ENCODE assay signal across 9 cellular contexts in the genomic region with DNA sequence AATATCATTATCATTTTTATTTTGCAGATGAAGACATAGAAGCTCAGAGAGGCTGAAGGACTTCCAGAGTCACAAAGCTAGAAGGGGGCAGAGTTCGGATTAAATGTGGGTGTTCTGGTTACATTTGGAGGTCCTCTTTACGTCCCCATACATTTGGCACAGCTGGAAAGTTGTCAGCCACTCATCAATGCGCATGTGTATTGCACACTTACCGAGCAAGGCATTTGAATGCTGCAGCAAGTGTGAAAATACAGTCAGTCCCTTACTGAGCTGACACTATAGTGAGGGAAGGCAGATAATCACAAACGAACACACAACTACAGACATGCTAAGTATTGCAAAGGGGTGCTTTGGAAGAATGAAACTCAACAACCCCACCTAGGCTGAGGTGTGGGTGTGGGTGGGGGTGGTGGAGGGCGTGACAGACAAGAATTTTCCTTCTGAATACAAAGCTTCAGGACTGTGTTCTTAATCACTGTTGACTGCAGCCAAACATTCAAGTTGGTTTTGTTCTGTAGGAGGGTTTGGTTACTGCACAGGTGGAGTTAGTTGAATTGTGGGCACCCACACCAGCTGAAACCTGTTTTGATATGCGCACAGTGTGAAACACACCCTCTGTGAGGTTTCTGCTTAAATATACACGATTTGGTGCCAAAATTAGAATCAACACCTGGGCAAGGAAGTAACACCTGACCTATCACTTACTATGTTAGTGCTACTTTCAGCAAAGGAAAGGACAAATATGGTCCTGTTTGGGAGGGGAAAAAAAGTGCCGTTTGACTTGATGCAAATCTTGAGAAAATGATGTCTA.
A peak's percentile ranks its signal among the peaks of the same experiment; 100 is the strongest.
DNase-seq lines count a peak whose midpoint lies in the region; ATAC-seq, FAIRE-seq and TF ChIP-seq lines count a peak whose summit lies in the region.
"Had no signal": no experiment of that assay in that cellular context is flagged by ENCODE, and none has a peak within 500 bp of the region (broad histone marks: within the 10 kb centered on the region; RNA-seq: fewer than 3 reads in every experiment).

No MANE protein-coding gene starts in this region.

- H3K36me3 ChIP-seq in right lobe of liver (no peaks in the 10 kb centered on the region), HepG2 (replicated peaks in 1 of 2; ENCODE audit: control insufficient read depth in 1 of 2, insufficient read depth in 2 of 2, low read length in 2 of 2) (no peaks in the 10 kb centered on the region), lower lobe of right lung (no peaks in the 10 kb centered on the region)

- no peak for DNase-seq in right lobe of liver
- DNase-seq in HepG2 (ENCODE audit: low spot score): no peak
- DNase-seq in activated CD4-positive, alpha-beta T cell treated with anti-CD3 and anti-CD28 coated beads for 36 hours: peak; percentile 55
- no peak for DNase-seq in lower lobe of right lung
- no peak for DNase-seq in ecto neural progenitor cell (ENCODE audit: low spot score)
- no peak for DNase-seq in frontal cortex (ENCODE audit: low spot score in 2 of 2)
- DNase-seq in NOMO-1 (lab: John Stamatoyannopoulos, UW; ENCODE audit: unreplicated experiment in 2 of 2): no peak

- no peaks in the 10 kb centered on the region for H3K79me2 ChIP-seq in HepG2 (ENCODE audit: insufficient read depth, low read length)

- no peaks in the 10 kb centered on the region for H3K9me3 ChIP-seq in right lobe of liver
- H3K9me3 ChIP-seq in HepG2 (ENCODE audit: low read length): no peaks in the 10 kb centered on the region
- no peaks in the 10 kb centered on the region for H3K9me3 ChIP-seq in lower lobe of right lung

- no peak for TF ChIP-seq RAD21 in HepG2 (CRISPR knock-in tag; IDR thresholded peaks at IDR 0.05)

- H3K4me1 ChIP-seq in right lobe of liver: no peaks in the 10 kb centered on the region
- peaks cover 9% of the 10 kb centered on the region for H3K4me1 ChIP-seq in HepG2 (ENCODE audit: insufficient read depth, low read length)
- H3K4me1 ChIP-seq in lower lobe of right lung: peaks cover 10% of the 10 kb centered on the region

- H3K36me3 Mint-ChIP-seq in activated CD4-positive, alpha-beta T cell treated with anti-CD3 and anti-CD28 coated beads for 36 hours (ENCODE audit: low read depth): peaks cover 4% of the 10 kb centered on the region

- FAIRE-seq in HepG2 (lab: Jason Lieb, UNC): no peak
- no peak for FAIRE-seq in frontal cortex (lab: Jason Lieb, UNC)

- peaks cover 3% of the 10 kb centered on the region for H3K9me3 Mint-ChIP-seq in activated CD4-positive, alpha-beta T cell treated with anti-CD3 and anti-CD28 coated beads for 36 hours (ENCODE audit: low read depth)

- no TSS peak for BruUV-seq in HepG2 (replicated peaks; lab: Mats Ljungman, UMichigan)

- CTCF ChIA-PET in HepG2 (lab: Yijun Ruan, JAX; ENCODE audit: low intra/inter-chr PET ratio, low total read pairs): no interaction called here
- CTCF ChIA-PET in activated CD4-positive, alpha-beta T cell treated with anti-CD3 and anti-CD28 coated beads for 36 hours (lab: Charles Lee): interaction anchor here (1.0 to 1.2 kb wide), 3 partner anchors 12 to 54 kb away, joined by 3 to 4 read pairs (median 3); no protein-coding TSS in a partner anchor

- WGBS in right lobe of liver (ENCODE audit: insufficient coverage, low coverage, low lambda C conversion rate, missing lambda C conversion rate): 51% methylated on average over 8 of the region's 9 CpGs
- 40% methylated on average over 9 of the region's 9 CpGs for WGBS in HepG2 (ENCODE audit: low lambda C conversion rate)

- TF ChIP-seq EP300 in HepG2 (IDR thresholded peaks at IDR 0.05; ENCODE audit: low read depth in 2 of 2, low read length in 2 of 2) (no peak), HepG2 (CRISPR knock-in tag; IDR thresholded peaks at IDR 0.05; ENCODE audit: borderline replicate concordance) (no peak)

- intact Hi-C loops in right lobe of liver (cut with DNase I): no loop called here
- intact Hi-C loops in HepG2 (cut with micrococcal nuclease; ENCODE audit: unreplicated experiment): no loop called here
- intact Hi-C loops in activated CD4-positive, alpha-beta T cell treated with anti-CD3 and anti-CD28 coated beads for 36 hours (cut with DNase I, micrococcal nuclease): no loop called here
- intact Hi-C loops in lower lobe of right lung (cut with DNase I): no loop called here

- H3K27ac Mint-ChIP-seq in activated CD4-positive, alpha-beta T cell treated with anti-CD3 and anti-CD28 coated beads for 36 hours: peak overlapping the region; percentile 77

- peak overlapping the region; percentile 12 for H3K4me3 Mint-ChIP-seq in activated CD4-positive, alpha-beta T cell treated with anti-CD3 and anti-CD28 coated beads for 36 hours
- H3K4me3 Mint-ChIP-seq: neural crest cell had no signal

- no peak overlapping the region for H3K27ac ChIP-seq in right lobe of liver
- H3K27ac ChIP-seq in HepG2 (ENCODE audit: extremely low read length, insufficient read depth, low read length): no peak overlapping the region
- H3K27ac ChIP-seq in lower lobe of right lung: no peak overlapping the region

- TF ChIP-seq CTCF in right lobe of liver (IDR thresholded peaks at IDR 0.05) (no peak), HepG2 (CRISPR knock-in tag; IDR thresholded peaks at IDR 0.05) (no peak), lower lobe of right lung (IDR thresholded peaks at IDR 0.05) (no peak)

- no peaks in the 10 kb centered on the region for H4K20me1 ChIP-seq in HepG2 (ENCODE audit: insufficient read depth, low read length)

- H3K4me1 Mint-ChIP-seq in activated CD4-positive, alpha-beta T cell treated with anti-CD3 and anti-CD28 coated beads for 36 hours: peaks cover 68% of the 10 kb centered on the region
- H3K4me1 Mint-ChIP-seq: neural crest cell had no signal

- TF ChIP-seq POLR2A in right lobe of liver (IDR thresholded peaks at IDR 0.05) (no peak), HepG2 (IDR thresholded peaks at IDR 0.05; ENCODE audit: insufficient read depth in 1 of 2, low read depth in 2 of 2, low read length in 2 of 2) (no peak)

- H3K9ac ChIP-seq in HepG2 (ENCODE audit: insufficient read depth, low read depth, low read length): no peak overlapping the region

- in situ Hi-C loops in HepG2 (cut with HindIII; ENCODE audit: extremely low pct_ligation_motif_present, low pct_unique_long_range_greater_than_20kb): no loop called here

- H3K27me3 ChIP-seq in right lobe of liver (no peaks in the 10 kb centered on the region), HepG2 (ENCODE audit: control insufficient read depth in 1 of 2, insufficient read depth in 2 of 2, low read length in 2 of 2) (no peaks in the 10 kb centered on the region; a peak in 1 of 5 replicates), lower lobe of right lung (ENCODE audit: low read depth) (no peaks in the 10 kb centered on the region)

- POLR2A ChIA-PET in HepG2 (lab: Yijun Ruan, JAX): no interaction called here
- POLR2A ChIA-PET in activated CD4-positive, alpha-beta T cell treated with anti-CD3 and anti-CD28 coated beads for 36 hours (lab: Charles Lee): interaction anchor here (0.6 kb wide), 2 partner anchors 23 to 322 kb away, joined by 4 read pairs; no protein-coding TSS in a partner anchor

- no peak overlapping the region for H2AFZ ChIP-seq in HepG2 (ENCODE audit: low read length)

- H3K27me3 Mint-ChIP-seq in activated CD4-positive, alpha-beta T cell treated with anti-CD3 and anti-CD28 coated beads for 36 hours: no peaks in the 10 kb centered on the region

- peak; percentile 25 to 66 (median 50) for ATAC-seq in right lobe of liver
- ATAC-seq in HepG2: no peak
- peak; percentile 80 for ATAC-seq in HG03378 (IDR thresholded peaks at IDR 0.05; ENCODE audit: unreplicated experiment)
- ATAC-seq in activated CD4-positive, alpha-beta T cell treated with anti-CD3 and anti-CD28 coated beads for 36 hours: peak; percentile 91
- ATAC-seq in lower lobe of right lung: peak; percentile 71 to 89

- no peak overlapping the region for H3K4me3 ChIP-seq in right lobe of liver
- H3K4me3 ChIP-seq in HepG2 (replicated peaks in 1 of 3; ENCODE audit: insufficient read depth in 1 of 3, low read depth in 2 of 3, low read length in 3 of 3): no peak overlapping the region
- no peak overlapping the region for H3K4me3 ChIP-seq in lower lobe of right lung

- H3K4me2 ChIP-seq in HepG2 (ENCODE audit: low read depth, low read length): no peak overlapping the region

TF ChIP-seq in HepG2, 621 proteins besides CTCF, POLR2A, EP300 and RAD21:
- TF ChIP-seq, protein P1, sequence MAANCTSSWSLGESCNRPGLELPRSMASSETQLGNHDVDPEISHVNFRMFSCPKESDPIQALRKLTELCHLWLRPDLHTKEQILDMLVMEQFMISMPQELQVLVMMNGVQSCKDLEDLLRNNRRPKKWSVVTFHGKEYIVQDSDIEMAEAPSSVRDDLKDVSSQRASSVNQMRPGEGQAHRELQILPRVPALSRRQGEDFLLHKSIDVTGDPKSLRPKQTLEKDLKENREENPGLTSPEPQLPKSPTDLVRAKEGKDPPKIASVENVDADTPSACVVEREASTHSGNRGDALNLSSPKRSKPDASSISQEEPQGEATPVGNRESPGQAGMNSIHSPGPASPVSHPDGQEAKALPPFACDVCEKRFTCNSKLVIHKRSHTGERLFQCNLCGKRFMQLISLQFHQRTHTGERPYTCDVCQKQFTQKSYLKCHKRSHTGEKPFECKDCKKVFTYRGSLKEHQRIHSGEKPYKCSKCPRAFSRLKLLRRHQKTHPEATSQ (CRISPR knock-in tag; IDR thresholded peaks at IDR 0.05; ENCODE audit: borderline replicate concordance): no peak
- TF ChIP-seq KDM1A (CRISPR knock-in tag; IDR thresholded peaks at IDR 0.05) (no peak), HOXA7 (CRISPR knock-in tag; IDR thresholded peaks at IDR 0.05) (no peak), SOX6 (IDR thresholded peaks at IDR 0.05) (no peak), SOX6 (CRISPR knock-in tag; IDR thresholded peaks at IDR 0.05) (no peak), ZNF572 (CRISPR knock-in tag; IDR thresholded peaks at IDR 0.05) (no peak), ZNF432 (CRISPR knock-in tag; IDR thresholded peaks at IDR 0.05; ENCODE audit: borderline replicate concordance) (no peak), PHF21A (CRISPR knock-in tag; IDR thresholded peaks at IDR 0.05) (no peak), ZFP36L1 (CRISPR knock-in tag; IDR thresholded peaks at IDR 0.05) (no peak), HOXA9 (CRISPR knock-in tag; IDR thresholded peaks at IDR 0.05; ENCODE audit: borderline replicate concordance) (no peak), ZNF746 (CRISPR knock-in tag; IDR thresholded peaks at IDR 0.05) (no peak), ZNF337 (CRISPR knock-in tag; IDR thresholded peaks at IDR 0.05; ENCODE audit: borderline replicate concordance, low read depth) (no peak)
TF ChIP-seq in HepG2: peak in this region for 0.
